Comparison of ENCODE assay signal across 9 cellular contexts in genomic region chr7:130352335-130353074, GRCh38. TPM values are rescaled to one million over a fixed set of nuclear protein-coding genes. Genes with fewer than 3 reads are reported as not detected.
A peak's percentile ranks its signal among the peaks of the same experiment; 100 is the strongest.
DNase-seq lines count a peak whose midpoint lies in the region; ATAC-seq, FAIRE-seq and TF ChIP-seq lines count a peak whose summit lies in the region.
"Had no signal": no experiment of that assay in that cellular context is flagged by ENCODE, and none has a peak within 500 bp of the region (broad histone marks: within the 10 kb centered on the region; RNA-seq: fewer than 3 reads in every experiment).

No MANE protein-coding gene starts in this region.

- H3K9me3 Mint-ChIP-seq in brain = no peaks in the 10 kb centered on the region

- peaks cover 0 to 7% of the 10 kb centered on the region in 2 donors for H3K27me3 ChIP-seq in left lung

- intact Hi-C loops in Right ventricle myocardium superior (cut with DNase I) (no loop called here), Right ventricle myocardium inferior (cut with DNase I) (loop anchor here (5.0 to 10.0 kb wide), 3 partner anchors 75 to 142 kb away; partner anchors contain the start of gene MEST), left lung (cut with DNase I) (no loop called here)

- H3K9me3 ChIP-seq in left lung = no peaks in the 10 kb centered on the region

- H3K27ac ChIP-seq in left lung = peak overlapping the region; percentile 53 to 80

- ATAC-seq in Right ventricle myocardium superior (ENCODE audit: poor library complexity) (peak; percentile 7), Right ventricle myocardium inferior (no peak), left lung (peak; percentile 52), GM21529 (IDR thresholded peaks at IDR 0.05; ENCODE audit: unreplicated experiment) (no peak), HG02623 (IDR thresholded peaks at IDR 0.05; ENCODE audit: unreplicated experiment) (no peak)

- H3K4me3 ChIP-seq in left lung = no peak overlapping the region

- H3K4me1 ChIP-seq in left lung = peaks cover 0 to 24% of the 10 kb centered on the region in 2 donors

- H3K36me3 Mint-ChIP-seq in brain = no peaks in the 10 kb centered on the region

- peak overlapping the region; percentile 63 to 78 (median 74) for H3K4me3 Mint-ChIP-seq in brain

- peaks cover 91% of the 10 kb centered on the region for H3K4me1 Mint-ChIP-seq in brain

- H3K36me3 ChIP-seq in left lung = no peaks in the 10 kb centered on the region

- H3K27me3 Mint-ChIP-seq in brain = no peaks in the 10 kb centered on the region

- DNase-seq in Right ventricle myocardium superior (no peak), Right ventricle myocardium inferior (ENCODE audit: missing footprints) (no peak), left lung (peak in 1 of 2 donors; percentile 41), GM12891 (ENCODE audit: insufficient read length, low spot score) (no peak)
- no peak for DNase-seq in activated CD8-positive, alpha-beta memory T cell treated with anti-CD3 and anti-CD28 coated beads, Interleukin-2, amount 50 U/mL, for 4 hours

- H3K27ac Mint-ChIP-seq in brain = peak overlapping the region; percentile 89 to 99 (median 95)

- no peak for TF ChIP-seq CTCF in brain (conservative IDR thresholded peaks at IDR 0.05)
- TF ChIP-seq CTCF in left lung (IDR thresholded peaks at IDR 0.05) = no peak

- FAIRE-seq in GM12891 (lab: Jason Lieb, UNC) = no peak
- FAIRE-seq: endometrium had no signal

- no peak for TF ChIP-seq POLR2A in GM12891 (IDR thresholded peaks at IDR 0.05; ENCODE audit: low read depth, low read length)

TF ChIP-seq in GM12891, 5 proteins besides CTCF, POLR2A, EP300 and RAD21:
- no peak for TF ChIP-seq POLR2AphosphoS5 (IDR thresholded peaks at IDR 0.05; ENCODE audit: low read depth, low read length)
- no peak for TF ChIP-seq TAF1 (IDR thresholded peaks at IDR 0.05; ENCODE audit: low read depth, low read length)
- TF ChIP-seq PAX5 (IDR thresholded peaks at IDR 0.05; ENCODE audit: insufficient read depth, low read length, severe bottlenecking) = no peak
- TF ChIP-seq POU2F2 (IDR thresholded peaks at IDR 0.05; ENCODE audit: low read depth, low read length) = no peak
- TF ChIP-seq SPI1 (IDR thresholded peaks at IDR 0.05; ENCODE audit: low read depth, low read length) = no peak
TF ChIP-seq in GM12891: peak in this region for 0.

RNA-seq across cellular contexts. Expression of gene CPA5, which starts 7.9 kb away (rescaled TPM):
- total RNA-seq in Right ventricle myocardium superior (not detected), Right ventricle myocardium inferior (not detected), left lung (not detected)
- polyA plus RNA-seq in brain (ENCODE audit: insufficient read depth, low read depth, low replicate concordance) = 2.3 TPM
- 2.0 TPM for polyA plus RNA-seq in GM12891 (2012; ENCODE audit: low read depth, missing spikeins)

RNA-seq across cellular contexts. Expression of gene CPA1, which starts 27.8 kb away (rescaled TPM):
- total RNA-seq in Right ventricle myocardium superior (not detected), Right ventricle myocardium inferior (not detected), left lung (under 1 TPM in 1 of 2 donors, not detected in 1; 0.34 TPM)
- not detected for polyA plus RNA-seq in brain (ENCODE audit: insufficient read depth, low read depth, low replicate concordance)
- polyA plus RNA-seq in GM12891 (2012; ENCODE audit: low read depth, missing spikeins) = not detected

RNA-seq across cellular contexts. Expression of gene CPA4, which starts 59.5 kb away (rescaled TPM):
- total RNA-seq in Right ventricle myocardium superior (not detected), Right ventricle myocardium inferior (not detected), left lung (1 to 10 TPM in 1 of 2 donors, under 1 TPM in 1; 0.20 to 1.5 TPM)
- polyA plus RNA-seq in brain (ENCODE audit: insufficient read depth, low read depth, low replicate concordance) = 0.34 TPM
- polyA plus RNA-seq in GM12891 (2012; ENCODE audit: low read depth, missing spikeins) = 4.7 TPM

Comparison
In these comparisons a context has a peak if more than half of its experiments do, and no peak if none do; other contexts are left out.
1. ATAC-seq: peak in Right ventricle myocardium superior (single experiment) and left lung (single experiment); none in Right ventricle myocardium inferior (single experiment), GM21529 (single experiment) and HG02623 (single experiment).